ENCODE assay signal across 10 cellular contexts in the genomic region with DNA sequence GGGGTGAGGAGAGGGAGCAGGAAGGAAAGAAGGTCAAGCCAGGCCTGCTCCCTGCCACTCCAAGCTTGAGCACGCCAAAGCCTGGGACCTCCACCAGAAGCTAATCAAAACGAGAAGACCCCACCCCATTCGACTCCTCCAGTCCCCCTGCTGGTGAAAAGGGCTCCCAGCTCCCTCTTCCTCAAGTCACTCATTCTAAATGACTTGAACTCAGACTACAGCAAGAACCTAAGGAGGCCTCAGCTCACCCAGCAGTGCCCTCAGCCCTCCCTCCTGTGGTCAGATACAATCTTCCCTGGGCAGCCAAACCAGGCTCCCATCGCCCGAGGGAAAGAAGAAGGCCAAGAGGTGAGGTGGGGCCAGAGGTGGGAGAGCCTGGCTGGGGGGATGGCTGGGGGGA. TPM values are rescaled to one million over a fixed set of nuclear protein-coding genes. Genes with fewer than 3 reads are reported as not detected.
DNase-seq lines count a peak whose midpoint lies in the region; ATAC-seq, FAIRE-seq and TF ChIP-seq lines count a peak whose summit lies in the region.
"Had no signal": no experiment of that assay in that cellular context is flagged by ENCODE, and none has a peak within 500 bp of the region (broad histone marks: within the 10 kb centered on the region; RNA-seq: fewer than 3 reads in every experiment).

No MANE protein-coding gene starts in this region.

- H3K36me3 ChIP-seq in BJ (ENCODE audit: control insufficient read depth, insufficient read depth, low read length): peaks cover 27% of the 10 kb centered on the region

- H3K4me1 Mint-ChIP-seq in natural killer cell treated with Interleukin-12 subunit alpha and Interleukin-12 subunit beta and Interleukin-15 and Interleukin-18, amount 100 ng/mL, for 72 hours (ENCODE audit: low read depth in 2 of 2): peaks cover 70 to 71% of the 10 kb centered on the region in 2 donors

- H3K4me3 ChIP-seq in BJ (ENCODE audit: low read depth, low read length) (no peak overlapping the region), cardiac fibroblast (replicated peaks in 1 of 2; ENCODE audit: low read depth in 2 of 2, low read length in 2 of 2) (no peak overlapping the region)

- CTCF ChIA-PET in BJ (lab: Yijun Ruan, JAX): interaction anchor here (0.8 to 13.2 kb wide), 14 partner anchors 10 to 161 kb away, joined by 3 to 174 read pairs (median 4); a partner anchor contains a TSS

- no peaks in the 10 kb centered on the region for H3K27me3 Mint-ChIP-seq in natural killer cell treated with Interleukin-12 subunit alpha and Interleukin-12 subunit beta and Interleukin-15 and Interleukin-18, amount 100 ng/mL, for 72 hours

- DNase-seq in BJ (ENCODE audit: low read depth) (no peak), M059J (ENCODE audit: low read depth) (peak; percentile 56), cardiac fibroblast (ENCODE audit: low read depth in 2 of 2) (peak in 1 of 2 donors; percentile 36), NCI-H2196 (lab: John Stamatoyannopoulos, UW; ENCODE audit: unreplicated experiment) (no peak), H54 (ENCODE audit: insufficient read length, low spot score) (no peak), NCI-H510A (lab: John Stamatoyannopoulos, UW) (no peak)
- no peak for DNase-seq in natural killer cell treated with Interleukin-12 subunit alpha and Interleukin-12 subunit beta and Interleukin-15 and Interleukin-18, amount 100 ng/mL, for 72 hours (ENCODE audit: low spot score)
- DNase-seq: cerebellar nuclear complex, NCI-H1105 had no signal

- no peaks in the 10 kb centered on the region for H3K9me3 Mint-ChIP-seq in natural killer cell treated with Interleukin-12 subunit alpha and Interleukin-12 subunit beta and Interleukin-15 and Interleukin-18, amount 100 ng/mL, for 72 hours

- TF ChIP-seq POLR2A in H54 (IDR thresholded peaks at IDR 0.05; ENCODE audit: low read depth, low read length): no peak

- TF ChIP-seq CTCF in BJ (IDR thresholded peaks at IDR 0.05; ENCODE audit: insufficient read depth, low read depth, low read length) (peak; percentile 48), cardiac fibroblast (IDR thresholded peaks at IDR 0.05; ENCODE audit: low read depth, low read length) (peak; percentile 30)

- peak overlapping the region; percentile 66 to 100 for H3K27ac Mint-ChIP-seq in natural killer cell treated with Interleukin-12 subunit alpha and Interleukin-12 subunit beta and Interleukin-15 and Interleukin-18, amount 100 ng/mL, for 72 hours

- no peaks in the 10 kb centered on the region for H3K27me3 ChIP-seq in BJ (ENCODE audit: control insufficient read depth, insufficient read depth, low read length)

- POLR2A ChIA-PET in BJ (lab: Charles Lee): no interaction called here

- H3K4me3 Mint-ChIP-seq in natural killer cell treated with Interleukin-12 subunit alpha and Interleukin-12 subunit beta and Interleukin-15 and Interleukin-18, amount 100 ng/mL, for 72 hours: peak overlapping the region; percentile 70

- no peak for ATAC-seq in natural killer cell treated with Interleukin-12 subunit alpha and Interleukin-12 subunit beta and Interleukin-15 and Interleukin-18, amount 100 ng/mL, for 72 hours
- ATAC-seq in GM21515 (IDR thresholded peaks at IDR 0.05; ENCODE audit: unreplicated experiment): no peak

- FAIRE-seq in H54 (lab: Jason Lieb, UNC): no peak

- peaks cover 5% of the 10 kb centered on the region for H3K36me3 Mint-ChIP-seq in natural killer cell treated with Interleukin-12 subunit alpha and Interleukin-12 subunit beta and Interleukin-15 and Interleukin-18, amount 100 ng/mL, for 72 hours

RNA-seq across cellular contexts. Expression of a gene that starts 17.4 kb away (rescaled TPM):
- polyA plus RNA-seq in BJ (2011; rRNA removed): 28.2 and 67.0 TPM in 2 replicates
- 34.9 and 35.2 TPM in 2 replicates for polyA minus RNA-seq in BJ (2011; rRNA and poly(A)+ RNA removed)
- total RNA-seq in M059J (2014; rRNA removed; shearing (Covaris generic)): 22.8 and 26.1 TPM in 2 replicates
- 100 to 1,000 TPM; 127 to 176 TPM for total RNA-seq in natural killer cell treated with Interleukin-12 subunit alpha and Interleukin-12 subunit beta and Interleukin-15 and Interleukin-18, amount 100 ng/mL, for 72 hours

RNA-seq across cellular contexts. Expression of a gene that starts 29.3 kb away (rescaled TPM):
- 11.4 and 16.6 TPM in 2 replicates for polyA plus RNA-seq in BJ (2011; rRNA removed)
- 11.3 and 16.0 TPM in 2 replicates for polyA minus RNA-seq in BJ (2011; rRNA and poly(A)+ RNA removed)
- total RNA-seq in M059J (2014; rRNA removed; shearing (Covaris generic)): 12.8 and 12.9 TPM in 2 replicates
- total RNA-seq in natural killer cell treated with Interleukin-12 subunit alpha and Interleukin-12 subunit beta and Interleukin-15 and Interleukin-18, amount 100 ng/mL, for 72 hours: 1 to 10 TPM; 5.1 to 9.8 TPM

RNA-seq across cellular contexts. Expression of a gene that starts 43.6 kb away (rescaled TPM):
- 1.3 and 2.4 TPM in 2 replicates for polyA plus RNA-seq in BJ (2011; rRNA removed)
- polyA minus RNA-seq in BJ (2011; rRNA and poly(A)+ RNA removed): 2.0 and 3.9 TPM in 2 replicates
- 1.2 and 2.6 TPM in 2 replicates for total RNA-seq in M059J (2014; rRNA removed; shearing (Covaris generic))
- under 1 TPM; 0.19 to 0.25 TPM for total RNA-seq in natural killer cell treated with Interleukin-12 subunit alpha and Interleukin-12 subunit beta and Interleukin-15 and Interleukin-18, amount 100 ng/mL, for 72 hours
